In the genomic region with DNA sequence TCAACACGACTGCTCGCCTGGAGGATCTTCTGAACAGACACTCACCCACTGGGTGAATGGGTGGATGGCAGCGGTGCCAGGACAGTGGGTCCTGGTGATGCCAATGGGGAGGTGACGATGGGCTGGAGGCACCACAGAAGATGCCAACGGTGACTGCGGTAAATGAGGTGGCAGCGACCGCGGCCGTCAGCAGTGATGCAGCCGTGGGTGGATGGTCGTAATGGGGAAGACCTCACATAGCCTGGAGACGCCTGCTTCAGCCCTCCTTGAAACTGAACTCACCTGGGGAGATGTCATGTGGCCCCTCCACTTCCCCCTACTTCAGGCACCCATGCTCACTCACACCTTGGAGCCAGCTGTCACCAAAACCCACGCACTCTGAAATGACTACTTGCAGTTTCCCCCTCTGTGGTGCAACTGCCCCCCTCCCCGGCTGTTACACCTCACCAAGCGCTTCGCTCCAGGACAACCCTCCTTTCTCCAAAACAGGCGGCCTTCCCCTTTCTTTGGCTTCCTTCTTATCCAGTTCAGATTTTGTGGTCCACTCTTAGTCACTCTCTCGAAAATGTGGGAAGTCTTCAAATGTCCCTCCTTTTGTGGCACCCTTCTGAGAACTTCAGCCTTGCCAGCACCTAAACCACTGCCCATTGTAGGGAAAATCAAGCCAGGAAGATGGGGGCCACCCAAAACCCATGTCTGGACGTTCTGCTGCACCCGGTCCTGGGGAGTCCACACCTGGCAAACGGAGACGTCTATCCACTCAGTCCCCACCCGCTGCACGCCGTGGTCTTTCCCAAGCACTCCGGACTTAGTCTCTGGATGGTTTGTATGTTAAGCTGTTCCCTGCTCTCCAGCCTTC, we compare ENCODE assay signal across 10 cellular contexts. TPM values are rescaled to one million over a fixed set of nuclear protein-coding genes. Genes with fewer than 3 reads are reported as not detected.
DNase-seq lines count a peak whose midpoint lies in the region; ATAC-seq and TF ChIP-seq lines count a peak whose summit lies in the region.
"Had no signal": no experiment of that assay in that cellular context is flagged by ENCODE, and none has a peak within 500 bp of the region (broad histone marks: within the 10 kb centered on the region; RNA-seq: fewer than 3 reads in every experiment).

No MANE protein-coding gene starts in this region.

- H3K36me3 Mint-ChIP-seq in natural killer cell = no peaks in the 10 kb centered on the region

- H3K27ac ChIP-seq in effector memory CD4-positive, alpha-beta T cell (ENCODE audit: insufficient read depth, low read length, poor library complexity, severe bottlenecking) = no peak overlapping the region
- H3K27ac ChIP-seq: SJSA1 had no signal

- H3K4me3 ChIP-seq in effector memory CD4-positive, alpha-beta T cell (ENCODE audit: insufficient read depth, low read depth, low read length, poor library complexity, severe bottlenecking) = no peak overlapping the region
- H3K4me3 ChIP-seq: SJSA1 had no signal

- ATAC-seq in GM18517 (IDR thresholded peaks at IDR 0.05; ENCODE audit: unreplicated experiment) (peak; percentile 88), GM21526 (IDR thresholded peaks at IDR 0.05; ENCODE audit: low FRiP score, unreplicated experiment) (peak; percentile 63), HG03565 (IDR thresholded peaks at IDR 0.05; ENCODE audit: unreplicated experiment) (peak; percentile 65), natural killer cell (peak; percentile 30 to 31 (median 30))

- intact Hi-C loops in natural killer cell (cut with micrococcal nuclease) = no loop called here

- no peaks in the 10 kb centered on the region for H3K9me3 Mint-ChIP-seq in natural killer cell

- H3K36me3 ChIP-seq in effector memory CD4-positive, alpha-beta T cell (ENCODE audit: control insufficient read depth, insufficient read depth, low read length) = no peaks in the 10 kb centered on the region
- H3K36me3 ChIP-seq: SJSA1 had no signal

- TF ChIP-seq CTCF in natural killer cell (IDR thresholded peaks at IDR 0.05) = no peak

- no peak overlapping the region for H3K4me3 Mint-ChIP-seq in natural killer cell

- DNase-seq in natural killer cell = no peak
- DNase-seq in NCI-H2081 treated with DMSO at 0.1 percent for 48 hours (lab: John Stamatoyannopoulos, UW) = no peak
- DNase-seq in effector memory CD4-positive, alpha-beta T cell = no peak
- no peak for DNase-seq in AML-193 (lab: John Stamatoyannopoulos, UW)
- no peak for DNase-seq in NK-92 treated with Interleukin-12 subunit alpha and Interleukin-12 subunit beta, amount 100 ng/mL, for 24 hours (lab: John Stamatoyannopoulos, UW)
- DNase-seq: effector CD4-positive, alpha-beta T cell had no signal

- H3K4me1 ChIP-seq in effector memory CD4-positive, alpha-beta T cell (ENCODE audit: control insufficient read depth, insufficient read depth, low read length, poor library complexity, severe bottlenecking) = peaks cover 15% of the 10 kb centered on the region

- no peaks in the 10 kb centered on the region for H3K9me3 ChIP-seq in effector memory CD4-positive, alpha-beta T cell (ENCODE audit: control insufficient read depth, low read length)
- H3K9me3 ChIP-seq: SJSA1 had no signal

- H3K27ac Mint-ChIP-seq in natural killer cell = no peak overlapping the region

- H3K27me3 ChIP-seq in effector memory CD4-positive, alpha-beta T cell (replicated peaks; ENCODE audit: control insufficient read depth, insufficient read depth, low read length, poor library complexity, severe bottlenecking) = peaks cover 24% of the 10 kb centered on the region
- H3K27me3 ChIP-seq: SJSA1 had no signal

- peaks cover 0 to 6% of the 10 kb centered on the region in 2 donors for H3K4me1 Mint-ChIP-seq in natural killer cell

- H3K27me3 Mint-ChIP-seq in natural killer cell (ENCODE audit: low read depth in 2 of 2) = peaks cover 8 to 15% of the 10 kb centered on the region in 2 donors

RNA-seq across cellular contexts. Expression of gene ABHD16B, which starts 10.4 kb away (rescaled TPM):
- not detected for total RNA-seq in natural killer cell
- total RNA-seq: SJSA1 had no signal

RNA-seq across cellular contexts. Expression of gene TPD52L2, which starts 14.2 kb away (rescaled TPM):
- total RNA-seq in natural killer cell = 10 to 100 TPM; 36.8 to 47.2 (median 45.1) TPM

RNA-seq across cellular contexts. Expression of gene ZBTB46, which starts 19.9 kb away (rescaled TPM):
- total RNA-seq in natural killer cell = 1 to 10 TPM; 1.1 TPM

RNA-seq across cellular contexts. Expression of gene DNAJC5, which starts 44.0 kb away (rescaled TPM):
- 10 to 100 TPM; 27.5 to 45.1 (median 42.8) TPM for total RNA-seq in natural killer cell

Comparison
In these comparisons a context has a peak if more than half of its experiments do, and no peak if none do; other contexts are left out.
1. ATAC-seq: peak in every context shown above with its lines; median percentile 88 in GM18517; 65 in HG03565; 63 in GM21526; 30 in natural killer cell.